In the genomic region with DNA sequence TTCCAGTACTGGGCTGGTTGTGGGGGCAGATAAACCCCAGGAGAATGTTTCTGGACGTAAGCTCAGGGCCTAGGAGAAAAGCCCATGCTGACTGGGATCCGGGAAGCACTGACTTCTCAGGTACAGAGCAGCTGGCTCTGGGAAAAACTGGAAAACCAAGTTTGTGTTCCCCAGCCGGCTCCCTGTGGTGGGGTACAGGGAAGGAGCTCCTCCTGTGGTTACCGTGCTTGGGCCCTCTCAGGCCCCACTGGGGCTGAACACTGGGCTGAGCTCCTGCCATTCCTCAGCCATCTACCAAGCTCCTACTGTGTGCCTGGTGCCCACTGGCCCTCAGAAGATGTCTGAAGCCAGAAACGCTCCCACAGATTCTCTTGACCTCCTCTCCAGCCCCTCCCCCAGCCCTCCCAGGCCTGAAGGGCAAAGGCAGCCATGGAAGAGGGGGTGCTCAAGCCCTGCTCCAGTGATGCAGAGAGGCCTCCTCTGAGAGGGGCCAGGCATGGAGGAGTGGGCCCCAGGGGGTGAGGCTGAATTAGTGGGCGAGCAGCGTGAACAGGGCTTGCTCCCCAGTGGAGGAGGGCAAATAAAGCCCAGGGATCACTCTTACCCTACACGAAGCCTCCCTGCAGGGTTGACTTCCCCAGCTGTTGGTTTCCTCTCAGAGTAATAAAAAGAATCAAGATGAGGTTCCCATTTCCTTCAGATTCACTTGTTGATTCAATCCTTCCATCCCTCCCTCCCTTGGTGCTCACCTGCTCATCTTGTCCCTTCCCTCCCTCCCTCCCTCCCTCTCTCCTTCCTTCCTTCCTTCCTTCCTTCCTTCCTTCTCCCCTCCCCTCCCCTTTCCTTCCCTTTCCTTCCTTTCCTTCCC, we compare ENCODE assay signal across 18 cellular contexts.
"Had no signal": no experiment of that assay in that cellular context is flagged by ENCODE, and none has a peak within 500 bp of the region (broad histone marks: within the 10 kb centered on the region; RNA-seq: fewer than 3 reads in every experiment).

No MANE protein-coding gene starts in this region.

- H3K36me3 ChIP-seq: heart right ventricle, transverse colon had no signal

- H3K4me3 ChIP-seq: dorsolateral prefrontal cortex, heart right ventricle, transverse colon had no signal

- H3K27ac ChIP-seq: dorsolateral prefrontal cortex, heart right ventricle, transverse colon had no signal

- ATAC-seq: activated CD8-positive, alpha-beta T cell treated with anti-CD3 and anti-CD28 coated beads for 36 hours; activated T-cell treated with anti-CD3 and anti-CD28 coated beads, Interleukin-2, amount 50 U/mL, for 4 hours had no signal

- H3K9me3 ChIP-seq: heart right ventricle, transverse colon had no signal

- DNase-seq: activated B cell treated with CpG ODN at 0.5 μM for 24 hours; activated CD4-positive, alpha-beta T cell treated with anti-CD3 and anti-CD28 coated beads for 48 hours; activated CD8-positive, alpha-beta T cell treated with anti-CD3 and anti-CD28 coated beads for 36 hours; activated effector memory CD4-positive, alpha-beta T cell treated with Interleukin-2 at 50 U/mL for 16 hours; activated naive CD4-positive, alpha-beta T cell treated with anti-CD3 and anti-CD28 coated beads, Interleukin-2, amount 50 U/mL, for 16 hours; activated T-cell treated with anti-CD3 and anti-CD28 coated beads, Interleukin-2, amount 50 U/mL, for 4 hours; endodermal cell; heart right ventricle; left cardiac atrium; naive B cell; retina; stimulated activated CD4-positive, alpha-beta T cell treated with anti-CD3 and anti-CD28 coated beads, Interleukin-4, amount 100 ng/mL, for 4 hours; stimulated activated CD8-positive, alpha-beta memory T cell treated with anti-CD3 and anti-CD28 coated beads, Interleukin-4, amount 100 ng/mL, for 48 hours; stimulated activated naive CD4-positive, alpha-beta T cell treated with Interleukin-2 at 50 U/mL for 16 hours; transverse colon had no signal

- FAIRE-seq: frontal cortex, TTC549 had no signal

- H3K27me3 ChIP-seq: transverse colon had no signal
